Comparison of ENCODE assay signal across 22 cellular contexts in the genomic region with DNA sequence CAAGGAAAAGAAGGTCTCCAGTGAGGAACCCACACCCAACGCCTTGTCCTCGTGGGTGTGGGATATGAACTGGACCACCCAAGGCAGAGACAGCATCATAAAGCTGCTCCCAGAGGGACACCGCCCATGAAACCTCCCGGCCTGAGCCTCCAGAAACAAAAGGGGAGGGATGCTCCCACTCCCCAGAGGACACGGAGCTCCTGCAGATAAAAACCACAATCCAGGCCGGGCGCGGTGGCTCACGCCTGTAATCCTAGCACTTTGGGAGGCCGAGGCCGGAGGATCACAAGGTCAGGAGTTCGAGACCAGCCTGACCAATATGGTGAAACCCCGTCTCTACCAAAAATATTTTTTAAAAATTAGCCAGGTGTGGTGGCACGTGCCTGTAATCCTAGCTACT.
DNase-seq lines count a peak whose midpoint lies in the region; ATAC-seq and TF ChIP-seq lines count a peak whose summit lies in the region.
"Had no signal": no experiment of that assay in that cellular context is flagged by ENCODE, and none has a peak within 500 bp of the region (broad histone marks: within the 10 kb centered on the region; RNA-seq: fewer than 3 reads in every experiment).

No MANE protein-coding gene starts in this region.

- TF ChIP-seq EP300 in sigmoid colon (IDR thresholded peaks at IDR 0.05) = no peak

- peak in 1 of 2 experiments; percentile 37 for DNase-seq in SJSA1 (ENCODE audit: low read depth in 1 of 2, low spot score in 2 of 2)
- peak; percentile 12 for DNase-seq in left ventricle myocardium superior
- DNase-seq in sigmoid colon = peak; percentile 36
- no peak for DNase-seq in NCI-H1930 (lab: John Stamatoyannopoulos, UW)
- DNase-seq in Calu3 = no peak
- DNase-seq: DMS153, H9, HFFc6, IMR-90, KG1, MG63, NCI-H2029 treated with DMSO at 0.1 percent for 48 hours, NCI-H2227 treated with DMSO at 0.1 percent for 48 hours, NCI-H69, SIG-M5 had no signal

- H3K4me2 ChIP-seq in BLaER1 treated with 17β-estradiol and CSF1 and Interleukin-3, amounts not matched to agents 10 nM and 100 nM = peak overlapping the region in 6 of 11 experiments; percentile 33 to 68 (median 55); a peak in 7 of 22 replicates

- TF ChIP-seq CTCF in sigmoid colon (IDR thresholded peaks at IDR 0.05) = no peak
- no peak for TF ChIP-seq CTCF in Calu3 (IDR thresholded peaks at IDR 0.05; ENCODE audit: unreplicated experiment)

- H3K36me3 ChIP-seq in BLaER1 treated with 17β-estradiol and CSF1 and Interleukin-3, amounts not matched to agents 10 nM and 100 nM = no peaks in the 10 kb centered on the region
- H3K36me3 ChIP-seq in SJSA1 (no peaks in the 10 kb centered on the region), sigmoid colon (no peaks in the 10 kb centered on the region)
- H3K36me3 ChIP-seq: MG63 had no signal

- ATAC-seq in left ventricle myocardium superior = no peak
- ATAC-seq in GM18867 (IDR thresholded peaks at IDR 0.05; ENCODE audit: unreplicated experiment) = no peak
- ATAC-seq: Panc1, SK-N-SH treated with all-trans-retinoic acid at 6 μM for 48 hours had no signal

- no peak overlapping the region for H3K27ac Mint-ChIP-seq in Calu3 (ENCODE audit: unreplicated experiment)
- H3K27ac Mint-ChIP-seq: CD14-positive monocyte; CD8-positive, alpha-beta memory T cell; HFFc6 had no signal

- no peak overlapping the region for H3K27ac ChIP-seq in BLaER1 treated with 17β-estradiol and CSF1 and Interleukin-3, amounts not matched to agents 10 nM and 100 nM
- H3K27ac ChIP-seq in SJSA1 (peak overlapping the region; percentile 12; the same call in 1 of the 2 replicates), sigmoid colon (no peak overlapping the region)
- H3K27ac ChIP-seq: RWPE1 had no signal

- peaks cover 5 to 35% (median 28%) of the 10 kb centered on the region in 10 experiments; a peak in 18 of 20 replicates for H3K4me1 ChIP-seq in BLaER1 treated with 17β-estradiol and CSF1 and Interleukin-3, amounts not matched to agents 10 nM and 100 nM
- H3K4me1 ChIP-seq in SJSA1 (replicated peaks) (peaks cover 35% of the 10 kb centered on the region), sigmoid colon (no peaks in the 10 kb centered on the region)

- H3K4me3 Mint-ChIP-seq in Calu3 (ENCODE audit: low read depth, unreplicated experiment) = no peak overlapping the region
- H3K4me3 Mint-ChIP-seq: CD14-positive monocyte; CD8-positive, alpha-beta memory T cell; H9; HFFc6 had no signal

- peaks cover 0 to 10% (median 0%) of the 10 kb centered on the region in 11 experiments; a peak in 1 of 22 replicates for H4K20me1 ChIP-seq in BLaER1 treated with 17β-estradiol and CSF1 and Interleukin-3, amounts not matched to agents 10 nM and 100 nM

- CTCF ChIA-PET in Calu3 (lab: Charles Lee) = no interaction called here

- no peaks in the 10 kb centered on the region for H3K27me3 ChIP-seq in BLaER1 treated with 17β-estradiol and CSF1 and Interleukin-3, amounts not matched to agents 10 nM and 100 nM
- H3K27me3 ChIP-seq in SJSA1 (replicated peaks) = no peaks in the 10 kb centered on the region
- peaks cover 0 to 13% (median 3%) of the 10 kb centered on the region in 3 donors for H3K27me3 ChIP-seq in sigmoid colon
- H3K27me3 ChIP-seq: MG63 had no signal

- no TSS peak for BruUV-seq in Calu3 (replicated peaks; lab: Mats Ljungman, UMichigan)

- no peak overlapping the region for H3K9ac ChIP-seq in BLaER1 treated with 17β-estradiol and CSF1 and Interleukin-3, amounts not matched to agents 10 nM and 100 nM

- H3K36me3 Mint-ChIP-seq in Calu3 (ENCODE audit: insufficient read depth, unreplicated experiment) = no peaks in the 10 kb centered on the region
- H3K36me3 Mint-ChIP-seq: CD14-positive monocyte; CD8-positive, alpha-beta memory T cell had no signal

- intact Hi-C loops in left ventricle myocardium superior (cut with micrococcal nuclease) = no loop called here
- intact Hi-C loops in sigmoid colon (cut with DNase I) = no loop called here
- intact Hi-C loops in Calu3 (cut with micrococcal nuclease; ENCODE audit: unreplicated experiment) = no loop called here

- peaks cover 49% of the 10 kb centered on the region for H3K27me3 Mint-ChIP-seq in Calu3 (ENCODE audit: unreplicated experiment)

- H3K9me3 ChIP-seq in BLaER1 treated with 17β-estradiol and CSF1 and Interleukin-3, amounts not matched to agents 10 nM and 100 nM (replicated peaks in 1 of 11) = peaks cover 13 to 29% (median 21%) of the 10 kb centered on the region in 11 experiments; a peak in 21 of 22 replicates
- peaks cover 15% of the 10 kb centered on the region for H3K9me3 ChIP-seq in SJSA1 (replicated peaks)
- H3K9me3 ChIP-seq in sigmoid colon = peaks cover 0 to 4% (median 0%) of the 10 kb centered on the region in 4 donors

- H3K4me1 Mint-ChIP-seq in Calu3 (ENCODE audit: low read depth, unreplicated experiment) = no peaks in the 10 kb centered on the region

- H3K9me3 Mint-ChIP-seq in Calu3 (ENCODE audit: low read depth, unreplicated experiment) = peaks cover 6% of the 10 kb centered on the region

- WGBS in sigmoid colon, 2 donors = 76 to 89% methylated on average over 14 of the region's 14 CpGs

- no peak overlapping the region for H3K4me3 ChIP-seq in BLaER1 treated with 17β-estradiol and CSF1 and Interleukin-3, amounts not matched to agents 10 nM and 100 nM
- no peak overlapping the region for H3K4me3 ChIP-seq in SJSA1
- no peak overlapping the region for H3K4me3 ChIP-seq in sigmoid colon
- H3K4me3 ChIP-seq: MG63 had no signal

- no peak for TF ChIP-seq POLR2A in sigmoid colon (IDR thresholded peaks at IDR 0.05)

Comparison
In these comparisons a context has a peak if more than half of its experiments do, and no peak if none do; other contexts are left out.
1. DNase-seq: peak in left ventricle myocardium superior (single experiment) and sigmoid colon (single experiment); none in NCI-H1930 (0 of 2) and Calu3 (single experiment).